1 cellular context compared by ENCODE assay signal in genomic region chr14:64761441-64762043, GRCh38.
TF ChIP-seq lines count a peak whose summit lies in the region.

No MANE protein-coding gene starts in this region.

TF ChIP-seq in endothelial cell of umbilical vein, 7 proteins besides CTCF, POLR2A, EP300 and RAD21 (continued from another document):
- no peak for TF ChIP-seq FOS (IDR thresholded peaks at IDR 0.05; ENCODE audit: borderline replicate concordance, insufficient read depth, low read length)
- no peak for TF ChIP-seq EZH2 (IDR thresholded peaks at IDR 0.05; ENCODE audit: borderline replicate concordance, low read depth, low read length, severe bottlenecking)
TF ChIP-seq in endothelial cell of umbilical vein: peak in this region for 0.
